Comparison of ENCODE assay signal across 1 cellular context in the genomic region with DNA sequence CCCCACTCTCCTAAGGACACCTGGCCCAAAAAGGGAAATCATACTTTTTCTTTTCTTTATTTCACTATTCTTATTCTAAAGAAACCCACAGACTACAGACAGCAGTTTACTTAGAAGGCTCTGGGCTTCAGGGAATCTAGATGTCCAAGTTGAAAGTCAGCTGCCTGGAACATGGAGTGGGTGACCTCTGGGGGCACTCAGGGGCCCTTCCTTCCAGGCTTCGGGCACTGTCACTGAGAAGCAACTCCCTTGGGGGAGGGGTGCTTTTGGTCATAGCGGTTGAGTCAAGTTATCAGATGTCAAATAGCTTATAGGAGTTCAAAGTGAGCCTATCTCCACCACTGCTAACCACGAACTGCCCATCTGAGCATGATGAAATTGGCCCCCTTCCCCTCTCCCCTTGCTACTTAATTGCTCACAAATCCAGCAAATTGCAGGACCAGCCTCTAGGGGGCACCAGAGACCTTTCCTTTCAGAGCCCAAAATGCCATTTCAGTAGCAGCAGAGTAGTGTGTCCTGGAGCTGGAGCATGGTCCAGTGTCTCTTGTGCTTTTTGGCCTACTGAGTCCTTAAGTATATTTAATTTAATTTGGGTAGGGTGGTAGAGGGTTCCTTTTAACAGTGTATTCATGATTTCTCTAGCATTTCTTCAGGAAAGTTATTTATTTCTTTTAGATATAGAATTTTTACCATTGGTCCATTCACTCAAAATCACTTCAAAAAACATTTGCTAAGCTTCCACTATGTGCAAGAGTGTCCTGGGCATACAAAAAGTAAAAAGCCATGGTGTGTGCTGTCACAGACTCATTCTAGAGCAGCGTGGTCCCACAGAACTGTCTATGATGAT.
TF ChIP-seq lines count a peak whose summit lies in the region.

No MANE protein-coding gene starts in this region.

TF ChIP-seq in GM12878, 131 proteins besides CTCF, POLR2A, EP300 and RAD21 (continued from another document):
- TF ChIP-seq, protein P1, sequence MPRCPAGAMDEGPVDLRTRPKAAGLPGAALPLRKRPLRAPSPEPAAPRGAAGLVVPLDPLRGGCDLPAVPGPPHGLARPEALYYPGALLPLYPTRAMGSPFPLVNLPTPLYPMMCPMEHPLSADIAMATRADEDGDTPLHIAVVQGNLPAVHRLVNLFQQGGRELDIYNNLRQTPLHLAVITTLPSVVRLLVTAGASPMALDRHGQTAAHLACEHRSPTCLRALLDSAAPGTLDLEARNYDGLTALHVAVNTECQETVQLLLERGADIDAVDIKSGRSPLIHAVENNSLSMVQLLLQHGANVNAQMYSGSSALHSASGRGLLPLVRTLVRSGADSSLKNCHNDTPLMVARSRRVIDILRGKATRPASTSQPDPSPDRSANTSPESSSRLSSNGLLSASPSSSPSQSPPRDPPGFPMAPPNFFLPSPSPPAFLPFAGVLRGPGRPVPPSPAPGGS (IDR thresholded peaks at IDR 0.05; ENCODE audit: borderline replicate concordance, insufficient read depth, low read depth, low read length, poor library complexity, severe bottlenecking): no peak
- TF ChIP-seq, protein P2, sequence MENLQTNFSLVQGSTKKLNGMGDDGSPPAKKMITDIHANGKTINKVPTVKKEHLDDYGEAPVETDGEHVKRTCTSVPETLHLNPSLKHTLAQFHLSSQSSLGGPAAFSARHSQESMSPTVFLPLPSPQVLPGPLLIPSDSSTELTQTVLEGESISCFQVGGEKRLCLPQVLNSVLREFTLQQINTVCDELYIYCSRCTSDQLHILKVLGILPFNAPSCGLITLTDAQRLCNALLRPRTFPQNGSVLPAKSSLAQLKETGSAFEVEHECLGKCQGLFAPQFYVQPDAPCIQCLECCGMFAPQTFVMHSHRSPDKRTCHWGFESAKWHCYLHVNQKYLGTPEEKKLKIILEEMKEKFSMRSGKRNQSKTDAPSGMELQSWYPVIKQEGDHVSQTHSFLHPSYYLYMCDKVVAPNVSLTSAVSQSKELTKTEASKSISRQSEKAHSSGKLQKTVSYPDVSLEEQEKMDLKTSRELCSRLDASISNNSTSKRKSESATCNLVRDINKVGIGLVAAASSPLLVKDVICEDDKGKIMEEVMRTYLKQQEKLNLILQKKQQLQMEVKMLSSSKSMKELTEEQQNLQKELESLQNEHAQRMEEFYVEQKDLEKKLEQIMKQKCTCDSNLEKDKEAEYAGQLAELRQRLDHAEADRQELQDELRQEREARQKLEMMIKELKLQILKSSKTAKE (IDR thresholded peaks at IDR 0.05; ENCODE audit: low read depth, poor library complexity, severe bottlenecking): no peak
- TF ChIP-seq YBX1 (IDR thresholded peaks at IDR 0.05) (no peak), YY1 (IDR thresholded peaks at IDR 0.05; ENCODE audit: low read depth, low read length) (peak; percentile 56; the same call in 1 of the 2 replicates), ESRRA (IDR thresholded peaks at IDR 0.05; ENCODE audit: low read length) (no peak), LARP7 (IDR thresholded peaks at IDR 0.05) (no peak), SMC3 (IDR thresholded peaks at IDR 0.05; ENCODE audit: borderline replicate concordance, low read length) (peak; percentile 77), CREB1 (IDR thresholded peaks at IDR 0.05; ENCODE audit: low read depth) (no peak), CHD1 (IDR thresholded peaks at IDR 0.05; ENCODE audit: low read depth, low read length) (no peak), SPI1 (IDR thresholded peaks at IDR 0.05; ENCODE audit: borderline replicate concordance, insufficient read depth, low read depth, low read length) (no peak), TAF1 (IDR thresholded peaks at IDR 0.05; ENCODE audit: borderline replicate concordance, low read depth, low read length) (no peak), RBBP5 (conservative IDR thresholded peaks at IDR 0.05) (no peak), NBN (IDR thresholded peaks at IDR 0.05) (no peak), SMAD5 (IDR thresholded peaks at IDR 0.05; ENCODE audit: low read depth) (no peak), TCF7 (IDR thresholded peaks at IDR 0.05; ENCODE audit: borderline replicate concordance) (no peak), TCF12 (IDR thresholded peaks at IDR 0.05; ENCODE audit: low read depth, low read length) (no peak), CHD4 (IDR thresholded peaks at IDR 0.05) (no peak), NFIC (IDR thresholded peaks at IDR 0.05; ENCODE audit: low read depth, low read length) (no peak), MEF2B (IDR thresholded peaks at IDR 0.05; ENCODE audit: partially characterized antibody, poor library complexity, severe bottlenecking) (no peak), RB1 (IDR thresholded peaks at IDR 0.05; ENCODE audit: borderline replicate concordance) (0 out of 2 replicates have a peak, but pooled peaks have one; percentile 44)
- TF ChIP-seq, protein P3, sequence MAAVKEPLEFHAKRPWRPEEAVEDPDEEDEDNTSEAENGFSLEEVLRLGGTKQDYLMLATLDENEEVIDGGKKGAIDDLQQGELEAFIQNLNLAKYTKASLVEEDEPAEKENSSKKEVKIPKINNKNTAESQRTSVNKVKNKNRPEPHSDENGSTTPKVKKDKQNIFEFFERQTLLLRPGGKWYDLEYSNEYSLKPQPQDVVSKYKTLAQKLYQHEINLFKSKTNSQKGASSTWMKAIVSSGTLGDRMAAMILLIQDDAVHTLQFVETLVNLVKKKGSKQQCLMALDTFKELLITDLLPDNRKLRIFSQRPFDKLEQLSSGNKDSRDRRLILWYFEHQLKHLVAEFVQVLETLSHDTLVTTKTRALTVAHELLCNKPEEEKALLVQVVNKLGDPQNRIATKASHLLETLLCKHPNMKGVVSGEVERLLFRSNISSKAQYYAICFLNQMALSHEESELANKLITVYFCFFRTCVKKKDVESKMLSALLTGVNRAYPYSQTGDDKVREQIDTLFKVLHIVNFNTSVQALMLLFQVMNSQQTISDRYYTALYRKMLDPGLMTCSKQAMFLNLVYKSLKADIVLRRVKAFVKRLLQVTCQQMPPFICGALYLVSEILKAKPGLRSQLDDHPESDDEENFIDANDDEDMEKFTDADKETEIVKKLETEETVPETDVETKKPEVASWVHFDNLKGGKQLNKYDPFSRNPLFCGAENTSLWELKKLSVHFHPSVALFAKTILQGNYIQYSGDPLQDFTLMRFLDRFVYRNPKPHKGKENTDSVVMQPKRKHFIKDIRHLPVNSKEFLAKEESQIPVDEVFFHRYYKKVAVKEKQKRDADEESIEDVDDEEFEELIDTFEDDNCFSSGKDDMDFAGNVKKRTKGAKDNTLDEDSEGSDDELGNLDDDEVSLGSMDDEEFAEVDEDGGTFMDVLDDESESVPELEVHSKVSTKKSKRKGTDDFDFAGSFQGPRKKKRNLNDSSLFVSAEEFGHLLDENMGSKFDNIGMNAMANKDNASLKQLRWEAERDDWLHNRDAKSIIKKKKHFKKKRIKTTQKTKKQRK (IDR thresholded peaks at IDR 0.05; ENCODE audit: low read depth, low read length): no peak
